ENCODE assay signal across 9 cellular contexts in the genomic region with DNA sequence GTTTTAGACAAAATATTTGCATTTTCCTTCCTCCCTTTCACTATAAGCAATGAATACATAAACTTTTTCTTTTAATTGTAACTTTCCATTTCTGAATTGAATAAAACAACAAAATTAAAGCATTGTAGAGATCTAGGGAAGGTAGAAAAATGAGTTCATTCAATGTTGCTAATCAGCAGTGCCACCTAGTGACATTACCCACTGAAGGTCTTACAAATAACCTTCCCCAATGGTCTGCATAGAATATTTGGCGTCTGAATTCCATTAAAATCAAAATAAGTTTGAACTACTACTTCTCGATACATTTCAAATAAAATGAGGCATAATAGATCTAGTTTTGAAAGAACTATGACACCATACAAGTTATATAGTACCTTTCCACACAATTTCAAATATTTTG. TPM values are rescaled to one million over a fixed set of nuclear protein-coding genes. Genes with fewer than 3 reads are reported as not detected.
DNase-seq lines count a peak whose midpoint lies in the region; ATAC-seq, FAIRE-seq and TF ChIP-seq lines count a peak whose summit lies in the region.
"Had no signal": no experiment of that assay in that cellular context is flagged by ENCODE, and none has a peak within 500 bp of the region (broad histone marks: within the 10 kb centered on the region; RNA-seq: fewer than 3 reads in every experiment).

No MANE protein-coding gene starts in this region.

- intact Hi-C loops in K562 (cut with micrococcal nuclease): loop anchor here (5.0 kb wide), 1 partner anchor 768 kb away; no protein-coding TSS in a partner anchor
- intact Hi-C loops in left ventricle myocardium inferior (cut with micrococcal nuclease): no loop called here
- intact Hi-C loops in ovary (cut with DNase I): no loop called here
- intact Hi-C loops in vagina (cut with DNase I): no loop called here

- TF ChIP-seq EP300 in K562 (IDR thresholded peaks at IDR 0.05; ENCODE audit: low read length): no peak
- no peak for TF ChIP-seq EP300 in ovary (IDR thresholded peaks at IDR 0.05)

- no peaks in the 10 kb centered on the region for H3K9me3 ChIP-seq in Loucy (ENCODE audit: insufficient read depth, low read depth, low read length)
- no peaks in the 10 kb centered on the region for H3K9me3 ChIP-seq in K562 (replicated peaks; ENCODE audit: control insufficient read depth, insufficient read depth, low read depth, low read length)
- no peaks in the 10 kb centered on the region for H3K9me3 ChIP-seq in left ventricle myocardium inferior (replicated peaks)
- H3K9me3 ChIP-seq in ovary: no peaks in the 10 kb centered on the region
- no peaks in the 10 kb centered on the region for H3K9me3 ChIP-seq in vagina

- no peaks in the 10 kb centered on the region for H3K9me1 ChIP-seq in K562 (ENCODE audit: control insufficient read depth, insufficient read depth, low read length)

- H3K4me3 ChIP-seq in Loucy (ENCODE audit: low read length, poor library complexity, severe bottlenecking) (no peak overlapping the region), K562 (no peak overlapping the region), left ventricle myocardium inferior (no peak overlapping the region), ovary (no peak overlapping the region), vagina (no peak overlapping the region)

- peak; percentile 86 for DNase-seq in G401 (ENCODE audit: low spot score)
- DNase-seq in K562 (ENCODE audit: extremely low read depth in 1 of 4, low spot score in 3 of 4): peak in 3 of 4 experiments; percentile 26 to 36 (median 30)
- DNase-seq in middle frontal gyrus (ENCODE audit: extremely low spot score, low spot score): peak; percentile 31
- DNase-seq in RPMI8226: no peak
- DNase-seq in left ventricle myocardium inferior: no peak
- DNase-seq in ovary: no peak
- DNase-seq in vagina (ENCODE audit: extremely low spot score in 2 of 2): no peak

- CTCF ChIA-PET in K562 (lab: Yijun Ruan, JAX; ENCODE audit: low intra/inter-chr PET ratio): interaction anchor here (1.2 kb wide), 1 partner anchor 612 kb away, joined by 4 read pairs; no protein-coding TSS in a partner anchor

- TF ChIP-seq RAD21 in K562 (CRISPR knock-in tag; conservative IDR thresholded peaks at IDR 0.05 in 1 of 2, IDR thresholded peaks at IDR 0.05 in 1 of 2): peak; percentile 61 to 65

- H3K27me3 ChIP-seq in Loucy (ENCODE audit: insufficient read depth, low read length, poor library complexity, severe bottlenecking): no peaks in the 10 kb centered on the region
- no peaks in the 10 kb centered on the region for H3K27me3 ChIP-seq in K562 (ENCODE audit: control insufficient read depth in 2 of 2, insufficient read depth in 2 of 2, low read length in 2 of 2)
- no peaks in the 10 kb centered on the region for H3K27me3 ChIP-seq in left ventricle myocardium inferior (ENCODE audit: low read depth)
- no peaks in the 10 kb centered on the region for H3K27me3 ChIP-seq in ovary
- no peaks in the 10 kb centered on the region for H3K27me3 ChIP-seq in vagina

- peak; percentile 52 for FAIRE-seq in K562 (lab: Jason Lieb, UNC)

- H3K27ac ChIP-seq in K562 (ENCODE audit: extremely low read depth, low read depth, low read length) (no peak overlapping the region), left ventricle myocardium inferior (replicated peaks) (no peak overlapping the region), ovary (no peak overlapping the region), vagina (no peak overlapping the region)

- POLR2A ChIA-PET in K562 (lab: Yijun Ruan, JAX): interaction anchor here (1.7 kb wide), 1 partner anchor 13 kb away, joined by 3 read pairs; no protein-coding TSS in a partner anchor

- no peak overlapping the region for H3K4me2 ChIP-seq in Loucy (ENCODE audit: low read depth, low read length, poor library complexity, severe bottlenecking)
- no peak overlapping the region for H3K4me2 ChIP-seq in K562 (ENCODE audit: insufficient read depth, low read length)

- H3K79me2 ChIP-seq in Loucy (ENCODE audit: insufficient read depth, low read length): no peaks in the 10 kb centered on the region
- no peaks in the 10 kb centered on the region for H3K79me2 ChIP-seq in K562 (ENCODE audit: control insufficient read depth, insufficient read depth, low read length)

- peaks cover 67% of the 10 kb centered on the region; the same call in 1 of the 2 replicates for H3K36me3 ChIP-seq in Loucy (ENCODE audit: insufficient read depth, low read length)
- H3K36me3 ChIP-seq in K562 (ENCODE audit: control insufficient read depth, insufficient read depth, low read length): peaks cover 94% of the 10 kb centered on the region
- H3K36me3 ChIP-seq in left ventricle myocardium inferior: peaks cover 92% of the 10 kb centered on the region
- peaks cover 2% of the 10 kb centered on the region for H3K36me3 ChIP-seq in ovary
- H3K36me3 ChIP-seq in vagina: peaks cover 0 to 66% of the 10 kb centered on the region in 2 donors

- no peaks in the 10 kb centered on the region for H3K4me1 ChIP-seq in Loucy (ENCODE audit: insufficient read depth, low read length, poor library complexity, severe bottlenecking)
- H3K4me1 ChIP-seq in K562 (replicated peaks in 1 of 2; ENCODE audit: control insufficient read depth in 2 of 2, insufficient read depth in 2 of 2, low read length in 2 of 2): no peaks in the 10 kb centered on the region
- H3K4me1 ChIP-seq in left ventricle myocardium inferior: no peaks in the 10 kb centered on the region
- H3K4me1 ChIP-seq in ovary (ENCODE audit: insufficient read depth): no peaks in the 10 kb centered on the region
- no peaks in the 10 kb centered on the region for H3K4me1 ChIP-seq in vagina

- BruUV-seq in K562 (replicated peaks; lab: Mats Ljungman, UMichigan): no TSS peak

- no peak overlapping the region for H3K9ac ChIP-seq in Loucy (ENCODE audit: low read depth, low read length, poor library complexity, severe bottlenecking)
- H3K9ac ChIP-seq in K562 (ENCODE audit: insufficient read depth in 1 of 2, low read depth in 2 of 2, low read length in 2 of 2): no peak overlapping the region

- no peak overlapping the region for H2AFZ ChIP-seq in Loucy (ENCODE audit: low read length)
- no peak overlapping the region for H2AFZ ChIP-seq in K562 (ENCODE audit: low read depth, low read length)

- in situ Hi-C loops in G401 (cut with HindIII; ENCODE audit: low sequenced_read_pairs): no loop called here
- in situ Hi-C loops in K562 (cut with MboI): no loop called here

- H3F3A ChIP-seq in Loucy (ENCODE audit: low read depth): no peaks in the 10 kb centered on the region

- 93% methylated on average over 2 of the region's 2 CpGs for WGBS in K562 (ENCODE audit: insufficient coverage, low coverage, missing lambda C conversion rate)
- 56 to 69% (median 58%) methylated on average over 2 of the region's 2 CpGs for WGBS in ovary, 3 donors

- H3K9me2 ChIP-seq in Loucy (replicated peaks; ENCODE audit: low read depth, low read length): no peaks in the 10 kb centered on the region

- H4K20me1 ChIP-seq in Loucy (ENCODE audit: insufficient read depth, low read length, poor library complexity, severe bottlenecking) (no peaks in the 10 kb centered on the region), K562 (replicated peaks; ENCODE audit: control insufficient read depth, insufficient read depth, low read length) (no peaks in the 10 kb centered on the region)

- peak; percentile 66; the same call in 2 of the 3 replicates for ATAC-seq in K562

- TF ChIP-seq POLR2A in K562 (conservative IDR thresholded peaks at IDR 0.05) (no peak), ovary (IDR thresholded peaks at IDR 0.05) (no peak), vagina (IDR thresholded peaks at IDR 0.05) (no peak)

- peak; percentile 63 for TF ChIP-seq CTCF in Loucy (conservative IDR thresholded peaks at IDR 0.05; ENCODE audit: low read length)
- TF ChIP-seq CTCF in K562 (IDR thresholded peaks at IDR 0.05 in 2 of 3, conservative IDR thresholded peaks at IDR 0.05 in 1 of 3; ENCODE audit: insufficient read depth in 2 of 3, low read depth in 1 of 3, low read length in 3 of 3): peak in 2 of 3 experiments; percentile 50 to 66; a peak in 3 of 6 replicates
- no peak for TF ChIP-seq CTCF in left ventricle myocardium inferior (IDR thresholded peaks at IDR 0.05; ENCODE audit: borderline replicate concordance)
- no peak for TF ChIP-seq CTCF in ovary (IDR thresholded peaks at IDR 0.05)
- no peak for TF ChIP-seq CTCF in vagina (IDR thresholded peaks at IDR 0.05)

RNA-seq across cellular contexts. Expression of a gene that starts 19.6 kb away (rescaled TPM):
- total RNA-seq in G401 (2014; rRNA removed; shearing (Covaris generic)): 126 and 145 TPM in 2 replicates
- 50.4 and 162 TPM in 2 replicates for total RNA-seq in K562 (2011; cell fraction: chromatin; rRNA removed; ENCODE audit: low replicate concordance)
- 40.0 and 44.2 TPM in 2 replicates for total RNA-seq in K562 (2011; cell fraction: nucleolus; rRNA removed)
- total RNA-seq in K562 (2011; cell fraction: nucleoplasm; rRNA removed): 59.3 and 65.7 TPM in 2 replicates
- 130 and 160 TPM in 2 replicates for total RNA-seq in K562 (2014; rRNA removed)
- total RNA-seq in K562 (2014; rRNA removed; fragmentation: Illumina TruSeq; extraction: Trizol): 240 and 270 TPM in 2 replicates
- total RNA-seq in K562 (2015; rRNA removed; fragmentation: Illumina TruSeq; extraction: Trizol): 214 and 215 TPM in 2 replicates
- 208 and 211 TPM in 2 replicates for total RNA-seq in K562 (2021)
- 184 and 233 TPM in 2 replicates for polyA plus RNA-seq in K562 (2011; rRNA removed)
- polyA plus RNA-seq in K562 (2011; cell fraction: cytosol; rRNA removed): 87.3 and 123 TPM in 2 replicates
- 59.9 and 94.3 TPM in 2 replicates for polyA plus RNA-seq in K562 (2011; cell fraction: nucleus; rRNA removed)
- polyA plus RNA-seq in K562 (2012): 169 and 211 TPM in 2 replicates
- polyA plus RNA-seq in K562 (2014; fragmentation: Illumina TruSeq; extraction: Trizol): 187 and 196 TPM in 2 replicates
- polyA plus RNA-seq in K562 (2014; fragmentation: Nextera tagmentation; extraction: Ambion mirVana): 100 to 1,000 TPM; 117 to 163 TPM
- polyA plus RNA-seq in K562 (2014; rRNA removed): 224 and 237 TPM in 2 replicates
- 394 and 403 TPM in 2 replicates for polyA minus RNA-seq in K562 (2011; rRNA and poly(A)+ RNA removed)
- 91.0 and 111 TPM in 2 replicates for polyA minus RNA-seq in K562 (2011; cell fraction: cytosol; rRNA and poly(A)+ RNA removed)
- polyA minus RNA-seq in K562 (2011; cell fraction: nucleus; rRNA and poly(A)+ RNA removed): 64.4 and 99.4 TPM in 2 replicates
- 224 TPM for total RNA-seq in left ventricle myocardium inferior
- total RNA-seq in ovary: 10 to 100 TPM; 19.2 to 44.3 (median 40.5) TPM
- 10 to 100 TPM; 25.5 to 64.4 TPM for polyA plus RNA-seq in ovary
- 33.6 TPM for total RNA-seq in vagina

RNA-seq across cellular contexts. Expression of a gene that starts 32.3 kb away (rescaled TPM):
- not detected in 2 replicates for total RNA-seq in G401 (2014; rRNA removed; shearing (Covaris generic))
- not detected in 2 replicates for total RNA-seq in K562 (2011; cell fraction: chromatin; rRNA removed; ENCODE audit: low replicate concordance)
- not detected in 2 replicates for total RNA-seq in K562 (2011; cell fraction: nucleolus; rRNA removed)
- total RNA-seq in K562 (2011; cell fraction: nucleoplasm; rRNA removed): 0.53 TPM in 1 of 2 replicates, not detected in the other
- total RNA-seq in K562 (2014; rRNA removed) (not detected in 2 replicates), K562 (2014; rRNA removed; fragmentation: Illumina TruSeq; extraction: Trizol) (not detected in 2 replicates), K562 (2015; rRNA removed; fragmentation: Illumina TruSeq; extraction: Trizol) (0.11 and 0.19 TPM in 2 replicates), K562 (2021) (not detected in 2 replicates), left ventricle myocardium inferior (not detected), ovary (1 to 10 TPM in 1 of 7 donors, under 1 TPM in 5, not detected in 1; 0.12 to 2.0 (median 0.43) TPM), vagina (4.7 TPM)
- polyA plus RNA-seq in K562 (2011; rRNA removed) (0.01 and 0.03 TPM in 2 replicates), K562 (2014; fragmentation: Illumina TruSeq; extraction: Trizol) (not detected in 2 replicates), K562 (2014; fragmentation: Nextera tagmentation; extraction: Ambion mirVana) (under 1 TPM in 1 of 2 experiments, not detected in 1; 0.01 TPM), K562 (2014; rRNA removed) (0.04 TPM in 1 of 2 replicates, not detected in the other), ovary (under 1 TPM; 0.29 to 0.60 TPM)
- not detected in 2 replicates for polyA plus RNA-seq in K562 (2011; cell fraction: cytosol; rRNA removed)
- polyA plus RNA-seq in K562 (2011; cell fraction: nucleus; rRNA removed): 0.03 TPM in 1 of 2 replicates, not detected in the other
- 0.06 and 0.12 TPM in 2 replicates for polyA plus RNA-seq in K562 (2012)
- not detected in 2 replicates for polyA minus RNA-seq in K562 (2011; rRNA and poly(A)+ RNA removed)
- not detected in 2 replicates for polyA minus RNA-seq in K562 (2011; cell fraction: cytosol; rRNA and poly(A)+ RNA removed)
- polyA minus RNA-seq in K562 (2011; cell fraction: nucleus; rRNA and poly(A)+ RNA removed): 0.11 TPM in 1 of 2 replicates, not detected in the other
- total RNA-seq: glomerular endothelial cell had no signal

Comparison
In these comparisons a context has a peak if more than half of its experiments do, and no peak if none do; other contexts are left out.
1. DNase-seq: peak in G401 (single experiment), K562 (3 of 4) and middle frontal gyrus (single experiment); none in RPMI8226 (single experiment), left ventricle myocardium inferior (single experiment), ovary (0 of 5) and vagina (0 of 2).
2. CTCF ChIP-seq: peak in Loucy (single experiment) and K562 (2 of 3); none in left ventricle myocardium inferior (single experiment), ovary (0 of 3) and vagina (0 of 3).